Comparison of ENCODE assay signal across 27 cellular contexts in the genomic region with DNA sequence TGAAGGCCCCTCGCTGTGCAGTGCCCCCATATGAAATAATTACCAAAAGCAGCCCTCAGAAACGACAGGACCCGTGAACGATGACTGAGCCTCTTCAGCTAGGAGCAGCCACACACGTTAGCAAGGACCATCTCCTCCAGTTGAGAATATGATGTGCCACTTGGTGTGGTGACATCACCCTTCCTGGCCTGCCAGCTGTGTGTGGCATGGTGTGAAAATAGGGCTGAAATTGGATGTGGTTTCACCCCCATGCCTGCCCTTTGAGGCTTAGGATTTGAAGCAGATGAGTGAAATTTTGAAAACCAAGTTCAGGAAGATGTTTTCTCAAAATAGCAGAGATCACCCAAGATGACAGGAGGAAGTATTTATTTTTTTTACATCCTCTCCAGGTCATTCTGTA. TPM values are rescaled to one million over a fixed set of nuclear protein-coding genes. Genes with fewer than 3 reads are reported as not detected.
DNase-seq lines count a peak whose midpoint lies in the region; ATAC-seq, FAIRE-seq and TF ChIP-seq lines count a peak whose summit lies in the region.
"Had no signal": no experiment of that assay in that cellular context is flagged by ENCODE, and none has a peak within 500 bp of the region (broad histone marks: within the 10 kb centered on the region; RNA-seq: fewer than 3 reads in every experiment).

No MANE protein-coding gene starts in this region.

- H3K27ac Mint-ChIP-seq in WTC11: peak overlapping the region; percentile 84
- H3K27ac Mint-ChIP-seq: CD8-positive, alpha-beta memory T cell; IgD-negative memory B cell had no signal

- H3K4me3 Mint-ChIP-seq in WTC11: no peak overlapping the region
- H3K4me3 Mint-ChIP-seq: CD8-positive, alpha-beta memory T cell; IgD-negative memory B cell had no signal

- intact Hi-C loops in psoas muscle (cut with DNase I): no loop called here

- H3K36me3 ChIP-seq in HEK293 (ENCODE audit: control insufficient read depth in 2 of 2, insufficient read depth in 1 of 2, low read length in 2 of 2): peaks cover 0 to 25% of the 10 kb centered on the region in 2 experiments; a peak in 2 of 3 replicates
- peaks cover 2 to 95% of the 10 kb centered on the region in 2 donors for H3K36me3 ChIP-seq in psoas muscle (ENCODE audit: insufficient read depth in 1 of 2, low read depth in 1 of 2)
- H3K36me3 ChIP-seq: MG63 had no signal

- POLR2A ChIA-PET in HEK293 (lab: Yijun Ruan, JAX): no interaction called here
- POLR2A ChIA-PET in WTC11 (lab: Charles Lee): no interaction called here

- ATAC-seq in WTC11 (no peak), psoas muscle (peak; percentile 70 to 84 (median 76))
- ATAC-seq: Panc1 had no signal

- H3K27me3 Mint-ChIP-seq in WTC11 (ENCODE audit: low read depth): no peaks in the 10 kb centered on the region

- H3K9me3 ChIP-seq in HEK293 (ENCODE audit: control insufficient read depth, insufficient read depth, low read depth, low read length): no peaks in the 10 kb centered on the region
- H3K9me3 ChIP-seq in psoas muscle: no peaks in the 10 kb centered on the region
- H3K9me3 ChIP-seq: MG63 had no signal

- DNase-seq in DMS53 (lab: John Stamatoyannopoulos, UW) (peak; percentile 10), DMS53 treated with DMSO at 0.1 percent for 48 hours (lab: John Stamatoyannopoulos, UW; ENCODE audit: unreplicated experiment) (no peak), WTC11 (ENCODE audit: low spot score) (no peak), psoas muscle (no peak), GM12892 (ENCODE audit: insufficient read length) (no peak), OCI-M2 (lab: John Stamatoyannopoulos, UW; ENCODE audit: unreplicated experiment) (no peak), occipital lobe (lab: John Stamatoyannopoulos, UW) (no peak)
- DNase-seq: ACHN; CD8-positive, alpha-beta memory T cell; EL; GF-D8; Karpas-422; MG63; NCI-H1092; NCI-H1436; NCI-H187 treated with DMSO at 0.1 percent for 48 hours; NCI-H2227 treated with DMSO at 0.1 percent for 48 hours; NCI-H510A; NK-92 treated with Interleukin-12 subunit alpha and Interleukin-12 subunit beta, amount 100 ng/mL, for 24 hours had no signal

- H3K27me3 ChIP-seq in psoas muscle (ENCODE audit: insufficient read depth in 3 of 3, low read length in 2 of 3): no peaks in the 10 kb centered on the region
- H3K27me3 ChIP-seq: MG63 had no signal

- TF ChIP-seq CTCF in HEK293 (tag by site-specific recombination; IDR thresholded peaks at IDR 0.05) (no peak), WTC11 (IDR thresholded peaks at IDR 0.05) (no peak), psoas muscle (IDR thresholded peaks at IDR 0.05) (no peak)

- H3K4me3 ChIP-seq in HEK293 (ENCODE audit: low read depth, low read length) (no peak overlapping the region), psoas muscle (no peak overlapping the region)
- H3K4me3 ChIP-seq: MG63 had no signal

- no peak for FAIRE-seq in GM12892 (lab: Jason Lieb, UNC)
- FAIRE-seq: GM19239 had no signal

- H3K27ac ChIP-seq in HEK293 (ENCODE audit: extremely low read depth, low read depth, low read length): no peak overlapping the region
- peak overlapping the region; percentile 72 for H3K27ac ChIP-seq in psoas muscle
- H3K27ac ChIP-seq: 22Rv1, C4-2B had no signal

- WGBS in psoas muscle, 3 donors: 50 to 63% (median 51%) methylated on average over 5 of the region's 5 CpGs

- H3K4me1 ChIP-seq in HEK293 (ENCODE audit: control insufficient read depth, insufficient read depth, low read length) (no peaks in the 10 kb centered on the region), psoas muscle (peaks cover 27% of the 10 kb centered on the region)

- CTCF ChIA-PET in HEK293 (lab: Yijun Ruan, JAX) (no interaction called here), WTC11 (lab: Charles Lee) (no interaction called here)

- H3K36me3 Mint-ChIP-seq in WTC11: peaks cover 46% of the 10 kb centered on the region
- H3K36me3 Mint-ChIP-seq: CD8-positive, alpha-beta memory T cell; IgD-negative memory B cell had no signal

- H3K9me3 Mint-ChIP-seq in WTC11: no peaks in the 10 kb centered on the region
- H3K9me3 Mint-ChIP-seq: IgD-negative memory B cell had no signal

- TF ChIP-seq POLR2A in GM12892 (IDR thresholded peaks at IDR 0.05; ENCODE audit: low read depth, low read length): no peak

- H3K4me1 Mint-ChIP-seq in WTC11: no peaks in the 10 kb centered on the region
- H3K4me1 Mint-ChIP-seq: CD8-positive, alpha-beta memory T cell; IgD-negative memory B cell had no signal

TF ChIP-seq in HEK293, 187 proteins besides CTCF, POLR2A, EP300 and RAD21:
- peak; percentile 22; the same call in 1 of the 2 replicates for TF ChIP-seq ATF2 (tag by site-specific recombination; IDR thresholded peaks at IDR 0.05; ENCODE audit: low read depth)
- no peak for TF ChIP-seq ZBTB11 (tag by site-specific recombination; conservative IDR thresholded peaks at IDR 0.05; ENCODE audit: low read depth)

TF ChIP-seq in WTC11, 78 proteins besides CTCF, POLR2A, EP300 and RAD21 (continues in another document):
- TF ChIP-seq JAZF1 (CRISPR knock-in tag; IDR thresholded peaks at IDR 0.05) (no peak), ZBTB21 (CRISPR knock-in tag; IDR thresholded peaks at IDR 0.05; ENCODE audit: borderline replicate concordance) (no peak), ARID4B (CRISPR knock-in tag; IDR thresholded peaks at IDR 0.05; ENCODE audit: borderline replicate concordance) (no peak), ETV6 (CRISPR knock-in tag; IDR thresholded peaks at IDR 0.05) (no peak), TCF7 (CRISPR knock-in tag; IDR thresholded peaks at IDR 0.05; ENCODE audit: low read depth) (no peak), USF1 (CRISPR knock-in tag; IDR thresholded peaks at IDR 0.05) (no peak), FOXP1 (CRISPR knock-in tag; IDR thresholded peaks at IDR 0.05; ENCODE audit: borderline replicate concordance) (no peak), ZNF121 (CRISPR knock-in tag; IDR thresholded peaks at IDR 0.05) (no peak), GRHL2 (CRISPR knock-in tag; IDR thresholded peaks at IDR 0.05; ENCODE audit: insufficient replicate concordance, severe bottlenecking) (no peak), TEAD4 (CRISPR knock-in tag; IDR thresholded peaks at IDR 0.05) (no peak)
- TF ChIP-seq, protein P1, sequence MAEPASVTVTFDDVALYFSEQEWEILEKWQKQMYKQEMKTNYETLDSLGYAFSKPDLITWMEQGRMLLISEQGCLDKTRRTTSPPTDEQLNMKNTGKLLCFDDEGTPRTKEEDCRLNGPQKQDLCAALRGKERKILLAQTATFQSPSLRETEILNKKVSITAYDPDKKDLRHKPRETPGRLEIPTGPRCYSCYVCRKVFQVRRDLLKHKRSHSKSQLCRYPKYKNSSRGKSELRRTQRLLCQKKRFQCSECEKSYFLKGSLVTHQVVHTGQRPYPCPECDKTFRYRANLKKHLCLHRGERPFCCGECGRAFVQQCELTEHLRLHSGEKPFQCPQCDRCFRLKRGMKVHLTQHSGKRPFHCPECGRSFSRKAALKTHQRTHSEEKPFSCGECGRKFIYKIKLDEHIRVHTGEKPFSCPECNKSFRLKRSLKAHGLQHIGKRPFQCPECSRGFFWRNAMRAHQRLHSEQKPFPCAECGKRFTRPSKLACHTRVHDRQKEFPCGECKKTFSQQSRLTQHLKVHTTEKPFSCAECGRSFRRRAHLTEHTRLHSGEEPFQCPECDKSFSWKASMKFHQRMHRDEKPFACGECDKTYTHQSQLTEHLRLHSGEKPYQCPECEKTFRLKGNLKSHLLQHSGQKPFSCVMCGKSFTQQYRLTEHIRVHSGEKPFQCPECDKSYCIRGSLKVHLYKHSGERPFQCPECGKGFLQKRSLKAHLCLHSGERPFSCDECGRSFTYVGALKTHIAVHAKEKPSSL (CRISPR knock-in tag; conservative IDR thresholded peaks at IDR 0.05): no peak
- TF ChIP-seq, protein P2, sequence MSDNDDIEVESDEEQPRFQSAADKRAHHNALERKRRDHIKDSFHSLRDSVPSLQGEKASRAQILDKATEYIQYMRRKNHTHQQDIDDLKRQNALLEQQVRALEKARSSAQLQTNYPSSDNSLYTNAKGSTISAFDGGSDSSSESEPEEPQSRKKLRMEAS (CRISPR knock-in tag; IDR thresholded peaks at IDR 0.05): no peak

RNA-seq across cellular contexts. Expression of gene BTBD16, which starts 49.1 kb away (rescaled TPM):
- not detected in 3 replicates for total RNA-seq in WTC11 (2021)
- total RNA-seq in psoas muscle: under 1 TPM in 2 of 4 donors, not detected in 2; 0.32 to 0.58 TPM
- polyA plus RNA-seq in psoas muscle: under 1 TPM in 1 of 3 donors, not detected in 2; 0.14 TPM
- 0.23 TPM for polyA plus RNA-seq in GM12892 (2012; ENCODE audit: missing spikeins)
- total RNA-seq in occipital lobe: not detected
- total RNA-seq: CD8-positive, alpha-beta memory T cell; H4; SK-MEL-5 had no signal
- polyA plus RNA-seq: CD8-positive, alpha-beta memory T cell; IgD-negative memory B cell had no signal
